In genomic region chr6:106979435-106979884, GRCh38 we compare ENCODE assay signal across 8 cellular contexts. TPM values are rescaled to one million over a fixed set of nuclear protein-coding genes. Genes with fewer than 3 reads are reported as not detected.
DNase-seq lines count a peak whose midpoint lies in the region; ATAC-seq and TF ChIP-seq lines count a peak whose summit lies in the region.

No MANE protein-coding gene starts in this region.

- no peaks in the 10 kb centered on the region for H3K36me3 ChIP-seq in hepatocyte (replicated peaks; ENCODE audit: insufficient read depth, low read depth)

- no peak overlapping the region for H3K27ac ChIP-seq in hepatocyte

- no peaks in the 10 kb centered on the region for H3K9me2 ChIP-seq in hepatocyte (replicated peaks; ENCODE audit: insufficient read depth)

- no peak overlapping the region for H3K4me2 ChIP-seq in hepatocyte

- WGBS in hepatocyte (ENCODE audit: low lambda C conversion rate, missing lambda C conversion rate) = under 1% methylated on average over 8 of the region's 8 CpGs

- intact Hi-C loops in sciatic nerve (cut with DNase I) = no loop called here

- H3K27me3 ChIP-seq in hepatocyte = no peaks in the 10 kb centered on the region

- ATAC-seq in GM21367 (IDR thresholded peaks at IDR 0.05; ENCODE audit: unreplicated experiment) (peak; percentile 43), sciatic nerve (peak; percentile 76), HG02610 (IDR thresholded peaks at IDR 0.05; ENCODE audit: unreplicated experiment) (no peak)

- DNase-seq in Ammon's horn (ENCODE audit: low spot score) (peak; percentile 93), NCI-H146 treated with DMSO at 0.1 percent for 48 hours (lab: John Stamatoyannopoulos, UW; ENCODE audit: unreplicated experiment) (peak; percentile 63), T-helper 22 cell (ENCODE audit: low read depth) (peak; percentile 41), anterior cingulate cortex (lab: John Stamatoyannopoulos, UW) (peak in 57 of 58 donors; percentile 2 to 93 (median 67)), hepatocyte (ENCODE audit: low spot score) (peak; percentile 94), sciatic nerve (ENCODE audit: low spot score) (peak; percentile 90)

- H4K20me1 ChIP-seq in hepatocyte (ENCODE audit: insufficient read depth, poor library complexity, severe bottlenecking) = no peaks in the 10 kb centered on the region

- peaks cover 12% of the 10 kb centered on the region for H3K4me1 ChIP-seq in hepatocyte (ENCODE audit: insufficient read depth)

- no peaks in the 10 kb centered on the region for H3K9me3 ChIP-seq in hepatocyte (ENCODE audit: low read depth)

- no peak overlapping the region for H2AFZ ChIP-seq in hepatocyte

- peaks cover under 1% of the 10 kb centered on the region for H3K79me2 ChIP-seq in hepatocyte

- no peak overlapping the region for H3K4me3 ChIP-seq in hepatocyte

- peak; percentile 98 for TF ChIP-seq CTCF in hepatocyte (IDR thresholded peaks at IDR 0.05; ENCODE audit: poor library complexity)

RNA-seq across cellular contexts. Expression of gene CD24, which starts 4.9 kb away (rescaled TPM):
- total RNA-seq in hepatocyte (560 and 576 TPM in 2 replicates), sciatic nerve (3.3 TPM)
- polyA plus RNA-seq in hepatocyte = 305 and 330 TPM in 2 replicates

RNA-seq across cellular contexts. Expression of gene MTRES1, which starts 48.5 kb away (rescaled TPM):
- 20.0 and 25.3 TPM in 2 replicates for total RNA-seq in hepatocyte
- polyA plus RNA-seq in hepatocyte = 26.8 and 35.4 TPM in 2 replicates
- total RNA-seq in sciatic nerve = 16.0 TPM

Comparison
In these comparisons a context has a peak if more than half of its experiments do, and no peak if none do; other contexts are left out.
1. DNase-seq: peak in every context shown above with its lines; median percentile 94 in hepatocyte; 93 in Ammon's horn; 90 in sciatic nerve; 67 in anterior cingulate cortex; 63 in NCI-H146 treated with DMSO at 0.1 percent for 48 hours; 41 in T-helper 22 cell.
2. RNA of gene CD24, which starts 4.9 kb away (total RNA-seq): 560 to 576 TPM in hepatocyte; 3.3 TPM in sciatic nerve (single experiment); every median in the first group is over 100 times any median in the second.